Comparison of ENCODE assay signal across 8 cellular contexts in genomic region chr3:159763466-159764210, GRCh38.
A peak's percentile ranks its signal among the peaks of the same experiment; 100 is the strongest.
DNase-seq lines count a peak whose midpoint lies in the region; ATAC-seq, FAIRE-seq and TF ChIP-seq lines count a peak whose summit lies in the region.

No MANE protein-coding gene starts in this region.

- H3K4me1 ChIP-seq in cardiac muscle cell (ENCODE audit: low read depth) (peaks cover 7% of the 10 kb centered on the region), pancreas (peaks cover 0 to 6% (median 0%) of the 10 kb centered on the region in 3 donors)

- CTCF ChIA-PET in Calu3 (lab: Charles Lee): interaction anchor here (1.5 to 4.0 kb wide), 2 partner anchors 31 to 42 kb away, joined by 3 to 20 read pairs; no protein-coding TSS in a partner anchor

- ATAC-seq in GM19372 (IDR thresholded peaks at IDR 0.05; ENCODE audit: low read depth, unreplicated experiment) (peak; percentile 70), HG03378 (IDR thresholded peaks at IDR 0.05; ENCODE audit: unreplicated experiment) (peak; percentile 51), pancreas (peak; percentile 78 to 87 (median 84))

- H3K27ac Mint-ChIP-seq in Calu3 (ENCODE audit: unreplicated experiment): peak overlapping the region; percentile 85

- H3K36me3 ChIP-seq in cardiac muscle cell (no peaks in the 10 kb centered on the region), pancreas (no peaks in the 10 kb centered on the region)

- H3K27ac ChIP-seq in adipose tissue (ENCODE audit: low read depth, low read length) (peak overlapping the region; percentile 79), cardiac muscle cell (peak overlapping the region; percentile 55), pancreas (peak overlapping the region in 3 of 4 donors; percentile 4 to 73 (median 68))

- peaks cover 56% of the 10 kb centered on the region for H3K4me1 Mint-ChIP-seq in Calu3 (ENCODE audit: low read depth, unreplicated experiment)

- intact Hi-C loops in Calu3 (cut with micrococcal nuclease; ENCODE audit: unreplicated experiment) (loop anchor here (1.0 to 5.0 kb wide), 3 partner anchors 91 to 147 kb away; no protein-coding TSS in a partner anchor), pancreas (cut with DNase I) (no loop called here)

- H3K36me3 Mint-ChIP-seq in Calu3 (ENCODE audit: insufficient read depth, unreplicated experiment): peaks cover 56% of the 10 kb centered on the region

- H3K9me3 ChIP-seq in cardiac muscle cell (ENCODE audit: low read depth) (no peaks in the 10 kb centered on the region), pancreas (no peaks in the 10 kb centered on the region)

- TF ChIP-seq CTCF in Calu3 (IDR thresholded peaks at IDR 0.05; ENCODE audit: unreplicated experiment) (peak; percentile 50), cardiac muscle cell (IDR thresholded peaks at IDR 0.05; ENCODE audit: low read depth, low read length) (peak; percentile 15), pancreas (IDR thresholded peaks at IDR 0.05) (no peak)

- BruUV-seq in Calu3 (replicated peaks; lab: Mats Ljungman, UMichigan): no TSS peak

- H3K4me3 ChIP-seq in cardiac muscle cell (peak overlapping the region; percentile 53), pancreas (peak overlapping the region; percentile 31 to 73 (median 54))

- H3K27me3 Mint-ChIP-seq in Calu3 (ENCODE audit: unreplicated experiment): no peaks in the 10 kb centered on the region

- WGBS in adipose tissue, 3 donors: 0 to 2% (median 1%) methylated on average over 41 to 75 of the region's 75 CpGs
- 0 to 1% methylated on average over 50 to 75 of the region's 75 CpGs for WGBS in pancreas, 2 donors

- DNase-seq in Calu3 (peak; percentile 95), NCI-H524 treated with DMSO at 0.1 percent for 48 hours (lab: John Stamatoyannopoulos, UW) (peak; percentile 79), cardiac muscle cell (ENCODE audit: low read depth in 1 of 2, low spot score in 1 of 2) (peak; percentile 85 to 91), pancreas (peak; percentile 18 to 84 (median 48))
- DNase-seq in effector CD8-positive, alpha-beta T cell (lab: John Stamatoyannopoulos, UW): no peak

- no peaks in the 10 kb centered on the region for H3K9me3 Mint-ChIP-seq in Calu3 (ENCODE audit: low read depth, unreplicated experiment)

- no peaks in the 10 kb centered on the region for H3K27me3 ChIP-seq in cardiac muscle cell
- peaks cover 0 to 5% (median 0%) of the 10 kb centered on the region in 4 donors for H3K27me3 ChIP-seq in pancreas

- no peak for FAIRE-seq in pancreas (lab: Jason Lieb, UNC)

- peak overlapping the region; percentile 92 for H3K4me3 Mint-ChIP-seq in Calu3 (ENCODE audit: low read depth, unreplicated experiment)

Comparison
In these comparisons a context has a peak if more than half of its experiments do, and no peak if none do; other contexts are left out.
1. CTCF ChIP-seq: peak in Calu3 (single experiment) and cardiac muscle cell (single experiment); none in pancreas (0 of 4).
2. Peak in every context shown above with its lines, with median percentiles within 50 percentile points of each other: ATAC-seq and H3K27ac ChIP-seq.